2 cellular contexts compared by ENCODE assay signal in genomic region chr9:92905137-92905536, GRCh38. TPM values are rescaled to one million over a fixed set of nuclear protein-coding genes. Genes with fewer than 3 reads are reported as not detected.
"Had no signal": no experiment of that assay in that cellular context is flagged by ENCODE, and none has a peak within 500 bp of the region (broad histone marks: within the 10 kb centered on the region; RNA-seq: fewer than 3 reads in every experiment).

No MANE protein-coding gene starts in this region.

RNA-seq across cellular contexts. Expression of gene FGD3, which starts 42.2 kb away (rescaled TPM):
- total RNA-seq: osteoblast, pulmonary artery endothelial cell had no signal
